Comparison of ENCODE assay signal across 8 cellular contexts in genomic region chr4:84499065-84499982, GRCh38. TPM values are rescaled to one million over a fixed set of nuclear protein-coding genes. Genes with fewer than 3 reads are reported as not detected.
DNase-seq lines count a peak whose midpoint lies in the region; ATAC-seq and TF ChIP-seq lines count a peak whose summit lies in the region.

Gene NKX6-1 (minus strand): TSS chr4:84499292. CDS start chr4:84498228, 1,064 bp downstream.

- H3K36me3 Mint-ChIP-seq in immature natural killer cell, result peaks cover 0 to 7% (median 3%) of the 10 kb centered on the region in 3 donors

- H3K4me3 Mint-ChIP-seq in immature natural killer cell, result peak within 1 kb of the TSS; percentile 27 to 60 (median 57)

- H3K4me1 ChIP-seq in breast epithelium (peaks cover 8 to 12% of the 10 kb centered on the region in 2 donors), skeletal muscle satellite cell (ENCODE audit: control insufficient read depth, insufficient read depth, low read length) (peaks cover 24% of the 10 kb centered on the region)

- no peak for TF ChIP-seq POLR2A in breast epithelium (IDR thresholded peaks at IDR 0.05)

- H3K9ac ChIP-seq in skeletal muscle satellite cell (ENCODE audit: low read depth, low read length), result peak within 1 kb of the TSS; percentile 74

- TF ChIP-seq CTCF in breast epithelium (IDR thresholded peaks at IDR 0.05), result no peak

- H3K4me2 ChIP-seq in skeletal muscle satellite cell (ENCODE audit: low read length), result peak within 1 kb of the TSS; percentile 98

- H3K27ac Mint-ChIP-seq in immature natural killer cell, result no peak within 1 kb of the TSS

- H3K4me1 Mint-ChIP-seq in immature natural killer cell, result peaks cover 2 to 13% of the 10 kb centered on the region in 2 donors

- peaks cover 0 to 12% of the 10 kb centered on the region in 2 donors for H3K9me3 ChIP-seq in breast epithelium
- H3K9me3 ChIP-seq in skeletal muscle satellite cell (replicated peaks; ENCODE audit: low read length), result no peaks in the 10 kb centered on the region

- peak; percentile 94 for DNase-seq in ACHN
- peak; percentile 79 for DNase-seq in GOT3 (lab: John Stamatoyannopoulos, UW)
- DNase-seq in NCI-H526 (lab: John Stamatoyannopoulos, UW), result peak; percentile 52 to 91
- peak in 1 of 2 donors; percentile 51 for DNase-seq in breast epithelium (ENCODE audit: low spot score in 2 of 2)
- DNase-seq in immature natural killer cell, result no peak
- no peak for DNase-seq in RPMI8226

- H3K4me3 ChIP-seq in breast epithelium (peak within 1 kb of the TSS; percentile 30 to 71 (median 57)), skeletal muscle satellite cell (ENCODE audit: low read length) (peak within 1 kb of the TSS; percentile 82)

- ATAC-seq in GM21529 (IDR thresholded peaks at IDR 0.05; ENCODE audit: unreplicated experiment), result no peak

- H3K27ac ChIP-seq in breast epithelium, result peak within 1 kb of the TSS in 1 of 2 donors; percentile 13

- in situ Hi-C loops in ACHN (cut with HindIII; ENCODE audit: low pct_ligation_motif_present, low pct_unique_long_range_greater_than_20kb, low sequenced_read_pairs), result no loop called here

- H3K27me3 Mint-ChIP-seq in immature natural killer cell (ENCODE audit: low read depth in 3 of 3), result peaks cover 31 to 54% (median 53%) of the 10 kb centered on the region in 3 donors

- H3K27me3 ChIP-seq in breast epithelium (peaks cover 14 to 100% of the 10 kb centered on the region in 2 donors), skeletal muscle satellite cell (ENCODE audit: control insufficient read depth, insufficient read depth, low read length) (peaks cover 45% of the 10 kb centered on the region)

- intact Hi-C loops in breast epithelium (cut with DNase I; ENCODE audit: low total_unique reads), result no loop called here

- peaks cover 11 to 60% (median 35%) of the 10 kb centered on the region in 6 donors for H3K9me3 Mint-ChIP-seq in immature natural killer cell

- H3K36me3 ChIP-seq in breast epithelium (no peaks in the 10 kb centered on the region), skeletal muscle satellite cell (ENCODE audit: insufficient read depth, low read length) (no peaks in the 10 kb centered on the region)

RNA-seq across cellular contexts. Expression of gene NKX6-1, which starts in this region (rescaled TPM):
- total RNA-seq in breast epithelium, result under 1 TPM in 2 of 3 donors, not detected in 1; 0.33 to 0.44 TPM
- polyA plus RNA-seq in immature natural killer cell, result not detected
- total RNA-seq in skeletal muscle satellite cell (2012; rRNA removed), result 0.22 TPM in 1 of 2 replicates, not detected in the other

Comparison
In these comparisons a context has a peak if more than half of its experiments do, and no peak if none do; other contexts are left out.
1. DNase-seq: peak in ACHN (single experiment), GOT3 (single experiment) and NCI-H526 (2 of 2); none in immature natural killer cell (0 of 3) and RPMI8226 (single experiment).